Comparison of ENCODE assay signal across 8 cellular contexts in genomic region chr5:88502179-88503064, GRCh38.
DNase-seq lines count a peak whose midpoint lies in the region; ATAC-seq, FAIRE-seq and TF ChIP-seq lines count a peak whose summit lies in the region.

No MANE protein-coding gene starts in this region.

- no peaks in the 10 kb centered on the region for H4K20me1 ChIP-seq in BLaER1

- H3K9me3 ChIP-seq in BLaER1 = no peaks in the 10 kb centered on the region
- no peaks in the 10 kb centered on the region for H3K9me3 ChIP-seq in kidney (ENCODE audit: control insufficient read depth in 1 of 2, low read length in 2 of 2)
- no peaks in the 10 kb centered on the region for H3K9me3 ChIP-seq in thyroid gland

- CTCF ChIA-PET in activated CD4-positive, alpha-beta memory T cell treated with anti-CD3 and anti-CD28 coated beads for 36 hours (lab: Charles Lee) = no interaction called here

- H3K4me3 ChIP-seq in BLaER1 (peak overlapping the region; percentile 63), kidney (ENCODE audit: low read length in 2 of 2) (peak overlapping the region; percentile 69 to 77), thyroid gland (replicated peaks in 1 of 3) (peak overlapping the region in 2 of 3 donors; percentile 15 to 18)

- H3K4me2 ChIP-seq in BLaER1 = peak overlapping the region; percentile 79

- no peak for TF ChIP-seq POLR2A in thyroid gland (IDR thresholded peaks at IDR 0.05)

- TF ChIP-seq CTCF in kidney (IDR thresholded peaks at IDR 0.05; ENCODE audit: borderline replicate concordance, extremely low read depth, insufficient read depth) = no peak
- TF ChIP-seq CTCF in thyroid gland (IDR thresholded peaks at IDR 0.05) = no peak
- TF ChIP-seq CTCF in osteocyte (IDR thresholded peaks at IDR 0.05) = no peak

- H3K27ac ChIP-seq in BLaER1 = peak overlapping the region; percentile 78
- no peak overlapping the region for H3K27ac ChIP-seq in kidney (ENCODE audit: low read depth in 2 of 2, low read length in 2 of 2)
- peak overlapping the region in 1 of 3 donors; percentile 15 for H3K27ac ChIP-seq in thyroid gland

- intact Hi-C loops in activated CD4-positive, alpha-beta memory T cell treated with anti-CD3 and anti-CD28 coated beads for 36 hours (cut with micrococcal nuclease) = loop anchor here (2.0 to 5.0 kb wide), 4 partner anchors 175 to 1090 kb away; partner anchors contain the start of genes CCNH and TMEM161B
- intact Hi-C loops in kidney (cut with DNase I) = no loop called here
- intact Hi-C loops in thyroid gland (cut with DNase I) = no loop called here

- peak; percentile 12 for DNase-seq in activated CD4-positive, alpha-beta memory T cell treated with anti-CD3 and anti-CD28 coated beads for 36 hours
- no peak for DNase-seq in kidney
- DNase-seq in thyroid gland = no peak
- no peak for DNase-seq in osteocyte (ENCODE audit: extremely low spot score, unreplicated experiment)
- no peak for DNase-seq in NCI-H446 (lab: John Stamatoyannopoulos, UW)

- H3K27me3 ChIP-seq in BLaER1 = no peaks in the 10 kb centered on the region
- no peaks in the 10 kb centered on the region for H3K27me3 ChIP-seq in thyroid gland

- POLR2A ChIA-PET in activated CD4-positive, alpha-beta memory T cell treated with anti-CD3 and anti-CD28 coated beads for 36 hours (lab: Charles Lee) = no interaction called here

- peak overlapping the region; percentile 79 for H3K9ac ChIP-seq in BLaER1
- peak overlapping the region in 1 of 2 donors; percentile 9 for H3K9ac ChIP-seq in kidney (ENCODE audit: low read length in 2 of 2)

- ATAC-seq in GM19035 (IDR thresholded peaks at IDR 0.05; ENCODE audit: unreplicated experiment) (peak; percentile 84), HG03108 (IDR thresholded peaks at IDR 0.05; ENCODE audit: unreplicated experiment) (peak; percentile 89)

- peaks cover 12% of the 10 kb centered on the region for H3K4me1 Mint-ChIP-seq in activated CD4-positive, alpha-beta memory T cell treated with anti-CD3 and anti-CD28 coated beads for 36 hours (ENCODE audit: low read depth)
- H3K4me1 Mint-ChIP-seq in osteocyte (ENCODE audit: unreplicated experiment) = no peaks in the 10 kb centered on the region

- no peaks in the 10 kb centered on the region for H3K36me3 Mint-ChIP-seq in activated CD4-positive, alpha-beta memory T cell treated with anti-CD3 and anti-CD28 coated beads for 36 hours
- H3K36me3 Mint-ChIP-seq in osteocyte (ENCODE audit: unreplicated experiment) = no peaks in the 10 kb centered on the region

- H3K27me3 Mint-ChIP-seq in activated CD4-positive, alpha-beta memory T cell treated with anti-CD3 and anti-CD28 coated beads for 36 hours = no peaks in the 10 kb centered on the region
- H3K27me3 Mint-ChIP-seq in osteocyte (ENCODE audit: unreplicated experiment) = peaks cover 3% of the 10 kb centered on the region

- peak overlapping the region; percentile 77 for H3K4me3 Mint-ChIP-seq in activated CD4-positive, alpha-beta memory T cell treated with anti-CD3 and anti-CD28 coated beads for 36 hours
- no peak overlapping the region for H3K4me3 Mint-ChIP-seq in osteocyte (ENCODE audit: unreplicated experiment)

- H3K9me3 Mint-ChIP-seq in activated CD4-positive, alpha-beta memory T cell treated with anti-CD3 and anti-CD28 coated beads for 36 hours = no peaks in the 10 kb centered on the region
- no peaks in the 10 kb centered on the region for H3K9me3 Mint-ChIP-seq in osteocyte (ENCODE audit: unreplicated experiment)

- H3K4me1 ChIP-seq in BLaER1 (peaks cover 11% of the 10 kb centered on the region), kidney (ENCODE audit: control insufficient read depth in 1 of 2, insufficient read depth in 1 of 2, low read depth in 1 of 2, low read length in 2 of 2) (no peaks in the 10 kb centered on the region), thyroid gland (no peaks in the 10 kb centered on the region)

- H3K27ac Mint-ChIP-seq in activated CD4-positive, alpha-beta memory T cell treated with anti-CD3 and anti-CD28 coated beads for 36 hours = peak overlapping the region; percentile 58
- H3K27ac Mint-ChIP-seq in osteocyte (ENCODE audit: unreplicated experiment) = no peak overlapping the region

- H3K36me3 ChIP-seq in BLaER1 = no peaks in the 10 kb centered on the region
- no peaks in the 10 kb centered on the region for H3K36me3 ChIP-seq in kidney (ENCODE audit: control insufficient read depth in 1 of 2, insufficient read depth in 2 of 2, low read length in 2 of 2)
- H3K36me3 ChIP-seq in thyroid gland = no peaks in the 10 kb centered on the region

- FAIRE-seq in kidney (lab: Jason Lieb, UNC) = no peak

- WGBS in thyroid gland, 2 donors = 39 to 42% methylated on average over 6 of the region's 6 CpGs

Comparison
In these comparisons a context has a peak if more than half of its experiments do, and no peak if none do; other contexts are left out.
1. H3K4me3 ChIP-seq: peak in every context shown above with its lines; median percentile 73 in kidney; 63 in BLaER1; 16 in thyroid gland.